Comparison of ENCODE assay signal across 8 cellular contexts in genomic region chr15:98421419-98422085, GRCh38.
DNase-seq lines count a peak whose midpoint lies in the region; ATAC-seq lines count a peak whose summit lies in the region.

No MANE protein-coding gene starts in this region.

- H3K9me3 ChIP-seq in CD8-positive, alpha-beta memory T cell (ENCODE audit: low read length): no peaks in the 10 kb centered on the region

- POLR2A ChIA-PET in CD8-positive, alpha-beta memory T cell (lab: Charles Lee): no interaction called here

- peaks cover 4% of the 10 kb centered on the region for H3K27me3 ChIP-seq in CD8-positive, alpha-beta memory T cell (ENCODE audit: insufficient read depth, low read length, poor library complexity, severe bottlenecking)

- peak overlapping the region; percentile 30 for H3K4me3 ChIP-seq in CD8-positive, alpha-beta memory T cell (ENCODE audit: low read length)
- H3K4me3 ChIP-seq in skeletal muscle cell (ENCODE audit: low read depth, low read length): peak overlapping the region; percentile 32

- no peaks in the 10 kb centered on the region for H3K4me1 ChIP-seq in CD8-positive, alpha-beta memory T cell (ENCODE audit: insufficient read depth, low read length)

- DNase-seq in CD8-positive, alpha-beta memory T cell: peak in 4 of 5 donors; percentile 23 to 44 (median 27)
- DNase-seq in HT1080 (ENCODE audit: low read depth): peak; percentile 36
- DNase-seq in SW480 (ENCODE audit: low spot score): peak; percentile 53
- peak in 46 of 58 donors; percentile 5 to 81 (median 34) for DNase-seq in anterior cingulate cortex (lab: John Stamatoyannopoulos, UW)
- DNase-seq in hypothalamus (lab: John Stamatoyannopoulos, UW): peak in 43 of 51 donors; percentile 5 to 76 (median 34)
- DNase-seq in skeletal muscle cell (ENCODE audit: low read depth): no peak

- H3K36me3 Mint-ChIP-seq in CD8-positive, alpha-beta memory T cell: no peaks in the 10 kb centered on the region

- peaks cover 0 to 15% (median 14%) of the 10 kb centered on the region in 3 donors for H3K4me1 Mint-ChIP-seq in CD8-positive, alpha-beta memory T cell

- CTCF ChIA-PET in CD8-positive, alpha-beta memory T cell (lab: Charles Lee): interaction anchor here (0.8 to 1.0 kb wide), 4 partner anchors 9 to 110 kb away, joined by 3 to 5 read pairs (median 4); no protein-coding TSS in a partner anchor

- H3K27me3 Mint-ChIP-seq in CD8-positive, alpha-beta memory T cell: peaks cover 24 to 31% of the 10 kb centered on the region in 2 donors

- no peaks in the 10 kb centered on the region for H3K36me3 ChIP-seq in CD8-positive, alpha-beta memory T cell (ENCODE audit: insufficient read depth, low read length)

- ATAC-seq in GM19455 (IDR thresholded peaks at IDR 0.05; ENCODE audit: unreplicated experiment) (peak; percentile 83), HG03135 (IDR thresholded peaks at IDR 0.05; ENCODE audit: unreplicated experiment) (no peak)

- peaks cover 0 to 3% (median 0%) of the 10 kb centered on the region in 5 donors for H3K9me3 Mint-ChIP-seq in CD8-positive, alpha-beta memory T cell

- no peak overlapping the region for H3K27ac Mint-ChIP-seq in CD8-positive, alpha-beta memory T cell

- no peak overlapping the region for H3K27ac ChIP-seq in CD8-positive, alpha-beta memory T cell (ENCODE audit: low read depth, low read length)

- H3K4me3 Mint-ChIP-seq in CD8-positive, alpha-beta memory T cell: peak overlapping the region in 3 of 7 donors; percentile 20 to 78 (median 25)
